28 cellular contexts compared by ENCODE assay signal in genomic region chr3:69850849-69851248, GRCh38.
"Had no signal": no experiment of that assay in that cellular context is flagged by ENCODE, and none has a peak within 500 bp of the region (broad histone marks: within the 10 kb centered on the region; RNA-seq: fewer than 3 reads in every experiment).

No MANE protein-coding gene starts in this region.

- H3K27me3 ChIP-seq: stomach, suprapubic skin, testis, thyroid gland, tibial artery, tibial nerve, transverse colon, upper lobe of left lung, upper lobe of right lung, uterus, vagina had no signal

- DNase-seq: stimulated activated CD4-positive, alpha-beta T cell treated with anti-CD3 and anti-CD28 coated beads, Interleukin-2, amount 100 ng/mL, for 48 hours; stimulated activated CD4-positive, alpha-beta T cell treated with anti-CD3 and anti-CD28 coated beads, Interleukin-4, amount 100 ng/mL, for 1 hour; stimulated activated CD4-positive, alpha-beta T cell treated with anti-CD3 and anti-CD28 coated beads, Interleukin-4, amount 100 ng/mL, for 24 hours; stimulated activated CD4-positive, alpha-beta T cell treated with anti-CD3 and anti-CD28 coated beads, Interleukin-4, amount 100 ng/mL, for 4 hours; stimulated activated CD8-positive, alpha-beta memory T cell treated with anti-CD3 and anti-CD28 coated beads, Interleukin-4, amount 100 ng/mL, for 48 hours; stimulated activated naive B cell treated with anti-CD40 and anti-IgM and Interleukin-4, amounts not matched to agents 10 μg/mL and 1 μg/mL and 100 μg/mL, for 72 hours; stimulated activated naive CD4-positive, alpha-beta T cell; stimulated activated naive CD4-positive, alpha-beta T cell treated with Interleukin-2 at 50 U/mL for 16 hours; stimulated activated naive CD8-positive, alpha-beta T cell treated with anti-CD3 and anti-CD28 coated beads, Interleukin-15, amount 100 ng/mL, for 72 hours; stimulated activated naive CD8-positive, alpha-beta T cell treated with anti-CD3 and anti-CD28 coated beads, Interleukin-15, Interleukin-2, amounts not matched to agents 100 U/mL and 50 U/mL, for 24 hours; stomach; substantia nigra; testis; thyroid gland; tibial artery; transverse colon; upper lobe of left lung; upper lobe of right lung; uterus had no signal

- H3K36me3 Mint-ChIP-seq: stimulated activated effector memory CD8-positive, alpha-beta T cell treated with anti-CD3 and anti-CD28 coated beads, Interleukin-12 subunit alpha, Interleukin-12 subunit beta, amount 100 ng/mL, for 72 hours; stimulated activated memory B cell treated with anti-CD40 and anti-IgM and Interleukin-4, amounts not matched to agents 10 μg/mL and 1 μg/mL and 100 μg/mL, for 72 hours; stimulated activated naive B cell treated with anti-CD40 and anti-IgM and Interleukin-4, amounts not matched to agents 10 μg/mL and 1 μg/mL and 100 μg/mL, for 72 hours; type B pancreatic cell had no signal

- H3K9me3 ChIP-seq: stomach, suprapubic skin, testis, thoracic aorta, thyroid gland, tibial artery, tibial nerve, transverse colon, upper lobe of left lung, upper lobe of right lung, uterus, vagina had no signal

- H3K36me3 ChIP-seq: stomach, suprapubic skin, thoracic aorta, thyroid gland, tibial artery, tibial nerve, transverse colon, upper lobe of left lung, upper lobe of right lung, uterus, vagina had no signal

- H3K4me1 ChIP-seq: suprapubic skin, testis had no signal

- H3K27ac ChIP-seq: stomach, suprapubic skin, testis, thoracic aorta, thyroid gland, tibial artery, tibial nerve, transverse colon, upper lobe of left lung, upper lobe of right lung, uterus, vagina had no signal

- FAIRE-seq: urothelium cell line had no signal

- H3K4me3 Mint-ChIP-seq: stimulated activated effector memory CD8-positive, alpha-beta T cell treated with anti-CD3 and anti-CD28 coated beads, Interleukin-12 subunit alpha, Interleukin-12 subunit beta, amount 100 ng/mL, for 72 hours; stimulated activated memory B cell treated with anti-CD40 and anti-IgM and Interleukin-4, amounts not matched to agents 10 μg/mL and 1 μg/mL and 100 μg/mL, for 72 hours; stimulated activated naive B cell treated with anti-CD40 and anti-IgM and Interleukin-4, amounts not matched to agents 10 μg/mL and 1 μg/mL and 100 μg/mL, for 72 hours; stimulated activated naive CD8-positive, alpha-beta T cell treated with anti-CD3 and anti-CD28 coated beads, Interleukin-15, amount 100 ng/mL, for 72 hours; stimulated activated naive CD8-positive, alpha-beta T cell treated with anti-CD3 and anti-CD28 coated beads, Interleukin-15, Interleukin-2, amounts not matched to agents 100 ng/mL and 50 ng/mL, for 24 hours; type B pancreatic cell had no signal

- H3K27ac Mint-ChIP-seq: stimulated activated effector memory CD8-positive, alpha-beta T cell treated with anti-CD3 and anti-CD28 coated beads, Interleukin-12 subunit alpha, Interleukin-12 subunit beta, amount 100 ng/mL, for 72 hours; stimulated activated memory B cell treated with anti-CD40 and anti-IgM and Interleukin-4, amounts not matched to agents 10 μg/mL and 1 μg/mL and 100 μg/mL, for 72 hours; stimulated activated naive B cell treated with anti-CD40 and anti-IgM and Interleukin-4, amounts not matched to agents 10 μg/mL and 1 μg/mL and 100 μg/mL, for 72 hours; stimulated activated naive CD8-positive, alpha-beta T cell treated with anti-CD3 and anti-CD28 coated beads, Interleukin-15, amount 100 ng/mL, for 72 hours; stimulated activated naive CD8-positive, alpha-beta T cell treated with anti-CD3 and anti-CD28 coated beads, Interleukin-15, Interleukin-2, amounts not matched to agents 100 ng/mL and 50 ng/mL, for 24 hours; type B pancreatic cell had no signal

- H3K9me3 Mint-ChIP-seq: stimulated activated effector memory CD8-positive, alpha-beta T cell treated with anti-CD3 and anti-CD28 coated beads, Interleukin-12 subunit alpha, Interleukin-12 subunit beta, amount 100 ng/mL, for 72 hours; stimulated activated memory B cell treated with anti-CD40 and anti-IgM and Interleukin-4, amounts not matched to agents 10 μg/mL and 1 μg/mL and 100 μg/mL, for 72 hours; stimulated activated naive B cell treated with anti-CD40 and anti-IgM and Interleukin-4, amounts not matched to agents 10 μg/mL and 1 μg/mL and 100 μg/mL, for 72 hours; stimulated activated naive CD8-positive, alpha-beta T cell treated with anti-CD3 and anti-CD28 coated beads, Interleukin-15, amount 100 ng/mL, for 72 hours; stimulated activated naive CD8-positive, alpha-beta T cell treated with anti-CD3 and anti-CD28 coated beads, Interleukin-15, Interleukin-2, amounts not matched to agents 100 ng/mL and 50 ng/mL, for 24 hours; type B pancreatic cell had no signal

- H3K27me3 Mint-ChIP-seq: stimulated activated memory B cell treated with anti-CD40 and anti-IgM and Interleukin-4, amounts not matched to agents 10 μg/mL and 1 μg/mL and 100 μg/mL, for 72 hours; stimulated activated naive CD8-positive, alpha-beta T cell treated with anti-CD3 and anti-CD28 coated beads, Interleukin-15, amount 100 ng/mL, for 72 hours; type B pancreatic cell had no signal

- ATAC-seq: stimulated activated effector memory CD8-positive, alpha-beta T cell treated with anti-CD3 and anti-CD28 coated beads, Interleukin-12 subunit alpha, Interleukin-12 subunit beta, amount 100 ng/mL, for 72 hours; stimulated activated memory B cell treated with anti-CD40 and anti-IgM and Interleukin-4, amounts not matched to agents 10 μg/mL and 1 μg/mL and 100 μg/mL, for 72 hours; stimulated activated naive B cell treated with anti-CD40 and anti-IgM and Interleukin-4, amounts not matched to agents 10 μg/mL and 1 μg/mL and 100 μg/mL, for 72 hours; stimulated activated naive CD8-positive, alpha-beta T cell treated with anti-CD3 and anti-CD28 coated beads, Interleukin-15, amount 100 ng/mL, for 72 hours; stimulated activated naive CD8-positive, alpha-beta T cell treated with anti-CD3 and anti-CD28 coated beads, Interleukin-15, Interleukin-2, amounts not matched to agents 100 U/mL and 50 U/mL, for 24 hours; upper lobe of right lung had no signal

- H3K4me1 Mint-ChIP-seq: stimulated activated effector memory CD8-positive, alpha-beta T cell treated with anti-CD3 and anti-CD28 coated beads, Interleukin-12 subunit alpha, Interleukin-12 subunit beta, amount 100 ng/mL, for 72 hours; stimulated activated memory B cell treated with anti-CD40 and anti-IgM and Interleukin-4, amounts not matched to agents 10 μg/mL and 1 μg/mL and 100 μg/mL, for 72 hours; stimulated activated naive B cell treated with anti-CD40 and anti-IgM and Interleukin-4, amounts not matched to agents 10 μg/mL and 1 μg/mL and 100 μg/mL, for 72 hours; stimulated activated naive CD8-positive, alpha-beta T cell treated with anti-CD3 and anti-CD28 coated beads, Interleukin-15, amount 100 ng/mL, for 72 hours had no signal

- H3K4me3 ChIP-seq: stomach, suprapubic skin, testis, thoracic aorta, thyroid gland, tibial artery, tibial nerve, transverse colon, upper lobe of left lung, upper lobe of right lung, uterus, vagina had no signal
